8 cellular contexts compared by ENCODE assay signal in genomic region chr6:3209114-3210023, GRCh38. TPM values are rescaled to one million over a fixed set of nuclear protein-coding genes. Genes with fewer than 3 reads are reported as not detected.
DNase-seq lines count a peak whose midpoint lies in the region.

No MANE protein-coding gene starts in this region.

- H3K4me1 Mint-ChIP-seq in activated CD4-positive, alpha-beta T cell treated with anti-CD3 and anti-CD28 coated beads, Interleukin-2, amount 10 ng/mL, durations not matched to agents 24 days and 14 days, result peaks cover 25% of the 10 kb centered on the region

- DNase-seq in ELR (ENCODE audit: low read depth) (peak; percentile 99), GOT3 (lab: John Stamatoyannopoulos, UW) (peak; percentile 82), NCI-H2029 (lab: John Stamatoyannopoulos, UW) (peak; percentile 99), fibroblast of peridontal ligament (ENCODE audit: extremely low read depth) (peak; percentile 97), GF-D8 (lab: John Stamatoyannopoulos, UW) (no peak)
- DNase-seq in activated CD4-positive, alpha-beta T cell treated with anti-CD3 and anti-CD28 coated beads, Interleukin-2, amount 10 ng/mL, durations not matched to agents 24 days and 14 days, result peak; percentile 70
- DNase-seq in effector memory CD4-positive, alpha-beta T cell, result no peak

- intact Hi-C loops in activated CD4-positive, alpha-beta T cell treated with anti-CD3 and anti-CD28 coated beads, Interleukin-2, amount 10 ng/mL, durations not matched to agents 24 days and 14 days (cut with micrococcal nuclease), result loop anchor here (1.0 to 2.0 kb wide), 5 partner anchors 19 to 269 kb away; partner anchors contain the start of genes BPHL, PSMG4 and TUBB2A

- H3K36me3 ChIP-seq in rectal smooth muscle tissue (ENCODE audit: control insufficient read depth, insufficient read depth, low read length), result no peaks in the 10 kb centered on the region
- no peaks in the 10 kb centered on the region for H3K36me3 ChIP-seq in effector memory CD4-positive, alpha-beta T cell (ENCODE audit: control insufficient read depth, insufficient read depth, low read length)

- peak overlapping the region; percentile 27 for H3K27ac ChIP-seq in rectal smooth muscle tissue (ENCODE audit: low read depth, low read length)
- H3K27ac ChIP-seq in effector memory CD4-positive, alpha-beta T cell (ENCODE audit: insufficient read depth, low read length, poor library complexity, severe bottlenecking), result no peak overlapping the region

- peaks cover 2% of the 10 kb centered on the region for H3K36me3 Mint-ChIP-seq in activated CD4-positive, alpha-beta T cell treated with anti-CD3 and anti-CD28 coated beads, Interleukin-2, amount 10 ng/mL, durations not matched to agents 24 days and 14 days (ENCODE audit: low read depth)

- peak overlapping the region; percentile 94 for H3K27ac Mint-ChIP-seq in activated CD4-positive, alpha-beta T cell treated with anti-CD3 and anti-CD28 coated beads, Interleukin-2, amount 10 ng/mL, durations not matched to agents 24 days and 14 days

- no peaks in the 10 kb centered on the region for H3K9me3 ChIP-seq in effector memory CD4-positive, alpha-beta T cell (ENCODE audit: control insufficient read depth, low read length)

- peaks cover 9% of the 10 kb centered on the region for H3K9me3 Mint-ChIP-seq in activated CD4-positive, alpha-beta T cell treated with anti-CD3 and anti-CD28 coated beads, Interleukin-2, amount 10 ng/mL, durations not matched to agents 24 days and 14 days

- H3K27me3 Mint-ChIP-seq in activated CD4-positive, alpha-beta T cell treated with anti-CD3 and anti-CD28 coated beads, Interleukin-2, amount 10 ng/mL, durations not matched to agents 24 days and 14 days, result peaks cover 26% of the 10 kb centered on the region

- peaks cover 2% of the 10 kb centered on the region for H3K4me1 ChIP-seq in rectal smooth muscle tissue (ENCODE audit: control insufficient read depth, insufficient read depth, low read length)
- H3K4me1 ChIP-seq in effector memory CD4-positive, alpha-beta T cell (ENCODE audit: control insufficient read depth, insufficient read depth, low read length, poor library complexity, severe bottlenecking), result peaks cover 5% of the 10 kb centered on the region

- peak overlapping the region; percentile 46 for H3K4me3 Mint-ChIP-seq in activated CD4-positive, alpha-beta T cell treated with anti-CD3 and anti-CD28 coated beads, Interleukin-2, amount 10 ng/mL, durations not matched to agents 24 days and 14 days

- H3K9ac ChIP-seq in rectal smooth muscle tissue (ENCODE audit: low read length), result no peak overlapping the region

- H3K4me3 ChIP-seq in rectal smooth muscle tissue (ENCODE audit: low read length), result no peak overlapping the region
- H3K4me3 ChIP-seq in effector memory CD4-positive, alpha-beta T cell (ENCODE audit: insufficient read depth, low read depth, low read length, poor library complexity, severe bottlenecking), result no peak overlapping the region

- no peaks in the 10 kb centered on the region for H3K27me3 ChIP-seq in rectal smooth muscle tissue (ENCODE audit: control insufficient read depth, insufficient read depth, low read length)
- no peaks in the 10 kb centered on the region for H3K27me3 ChIP-seq in effector memory CD4-positive, alpha-beta T cell (replicated peaks; ENCODE audit: control insufficient read depth, insufficient read depth, low read length, poor library complexity, severe bottlenecking)

RNA-seq across cellular contexts. Expression of gene TUBB2B, which starts 18.1 kb away (rescaled TPM):
- total RNA-seq in activated CD4-positive, alpha-beta T cell treated with anti-CD3 and anti-CD28 coated beads, Interleukin-2, amount 10 ng/mL, durations not matched to agents 24 days and 14 days, result 0.12 TPM in 1 of 2 replicates, not detected in the other

RNA-seq across cellular contexts. Expression of gene PSMG4, which starts 49.4 kb away (rescaled TPM):
- total RNA-seq in activated CD4-positive, alpha-beta T cell treated with anti-CD3 and anti-CD28 coated beads, Interleukin-2, amount 10 ng/mL, durations not matched to agents 24 days and 14 days, result 33.4 and 35.6 TPM in 2 replicates

RNA-seq across cellular contexts. Expression of gene TUBB2A, which starts 52.0 kb away (rescaled TPM):
- 3.9 and 4.7 TPM in 2 replicates for total RNA-seq in activated CD4-positive, alpha-beta T cell treated with anti-CD3 and anti-CD28 coated beads, Interleukin-2, amount 10 ng/mL, durations not matched to agents 24 days and 14 days

Comparison
In these comparisons a context has a peak if more than half of its experiments do, and no peak if none do; other contexts are left out.
1. DNase-seq: peak in ELR (single experiment), GOT3 (single experiment), NCI-H2029 (single experiment), activated CD4-positive, alpha-beta T cell treated with anti-CD3 and anti-CD28 coated beads, Interleukin-2, amount 10 ng/mL, durations not matched to agents 24 days and 14 days (single experiment) and fibroblast of peridontal ligament (single experiment); none in GF-D8 (single experiment) and effector memory CD4-positive, alpha-beta T cell (0 of 3).